21 cellular contexts compared by ENCODE assay signal in the genomic region with DNA sequence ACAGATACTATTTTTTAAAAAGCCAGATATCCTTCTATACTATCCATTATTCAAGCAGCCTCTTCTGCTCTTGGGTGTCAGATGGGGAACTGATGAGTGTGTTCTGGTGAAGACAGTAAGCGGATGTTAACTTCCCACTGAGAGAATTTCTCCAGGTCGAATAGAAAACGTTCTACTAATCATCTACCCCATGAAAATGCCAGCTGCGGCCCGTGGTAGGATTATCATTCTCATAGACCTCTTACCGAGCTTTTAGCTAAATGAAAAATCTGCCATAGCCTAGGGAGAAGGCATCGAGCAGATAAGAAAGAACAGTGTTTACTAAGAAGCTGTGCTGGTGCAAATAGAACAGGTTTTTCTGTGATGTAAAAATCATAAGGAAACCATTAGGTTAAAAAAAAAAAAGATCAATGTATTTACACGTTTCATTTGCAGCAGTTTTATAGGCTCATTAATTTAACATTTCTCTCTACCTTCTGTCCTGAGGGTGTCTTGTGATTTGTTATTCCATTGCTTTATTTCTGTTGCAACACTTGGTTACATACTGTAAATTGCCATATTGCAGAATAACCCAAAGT.
DNase-seq lines count a peak whose midpoint lies in the region; ATAC-seq and TF ChIP-seq lines count a peak whose summit lies in the region.
"Had no signal": no experiment of that assay in that cellular context is flagged by ENCODE, and none has a peak within 500 bp of the region (broad histone marks: within the 10 kb centered on the region; RNA-seq: fewer than 3 reads in every experiment).

No MANE protein-coding gene starts in this region.

- intact Hi-C loops in left lung (cut with DNase I), result no loop called here

- H3K9ac ChIP-seq in neural cell (ENCODE audit: low read length), result no peak overlapping the region
- H3K9ac ChIP-seq: BLaER1 had no signal

- no peak overlapping the region for H3K27ac ChIP-seq in GM23338 (ENCODE audit: low read depth)
- peak overlapping the region; percentile 37 for H3K27ac ChIP-seq in WERI-Rb-1
- H3K27ac ChIP-seq in neural cell (ENCODE audit: low read length), result no peak overlapping the region
- H3K27ac ChIP-seq in left lung, result no peak overlapping the region
- H3K27ac ChIP-seq: A549, BLaER1, HL-60, PC-9 had no signal

- H3K9me2 ChIP-seq in GM23338 (ENCODE audit: insufficient read depth), result no peaks in the 10 kb centered on the region
- no peaks in the 10 kb centered on the region for H3K9me2 ChIP-seq in neural cell (ENCODE audit: insufficient read depth, low read length)

- H3K9me3 Mint-ChIP-seq in GM23338, result no peaks in the 10 kb centered on the region
- H3K9me3 Mint-ChIP-seq in stimulated activated naive B cell treated with anti-CD40 and anti-IgM and Interleukin-4, amounts not matched to agents 10 μg/mL and 1 μg/mL and 100 μg/mL, for 72 hours, result no peaks in the 10 kb centered on the region
- H3K9me3 Mint-ChIP-seq: H9 had no signal

- H3K4me3 ChIP-seq in GM23338 (no peak overlapping the region), WERI-Rb-1 (ENCODE audit: low read depth, low read length) (peak overlapping the region; percentile 10; the same call in 1 of the 2 replicates), neural cell (ENCODE audit: low read length) (peak overlapping the region; percentile 32), left lung (no peak overlapping the region)
- H3K4me3 ChIP-seq: A549, BLaER1, PC-9 had no signal

- H3K27me3 Mint-ChIP-seq in GM23338 (ENCODE audit: insufficient read depth, low read depth, poor library complexity), result no peaks in the 10 kb centered on the region
- no peaks in the 10 kb centered on the region for H3K27me3 Mint-ChIP-seq in stimulated activated naive B cell treated with anti-CD40 and anti-IgM and Interleukin-4, amounts not matched to agents 10 μg/mL and 1 μg/mL and 100 μg/mL, for 72 hours
- H3K27me3 Mint-ChIP-seq: CD4-positive, alpha-beta memory T cell had no signal

- H3K4me1 ChIP-seq in GM23338 (ENCODE audit: insufficient read depth) (peaks cover 7% of the 10 kb centered on the region; the same call in 1 of the 2 replicates), left lung (no peaks in the 10 kb centered on the region)
- H3K4me1 ChIP-seq: A549, BLaER1 had no signal

- H3F3A ChIP-seq in GM23338 (replicated peaks; ENCODE audit: low read depth) (no peaks in the 10 kb centered on the region), neural cell (ENCODE audit: insufficient read depth, low read length, poor library complexity, severe bottlenecking) (no peaks in the 10 kb centered on the region)

- no peak for TF ChIP-seq RAD21 in neural cell (conservative IDR thresholded peaks at IDR 0.05)

- no peaks in the 10 kb centered on the region for H3K79me2 ChIP-seq in GM23338 (replicated peaks; ENCODE audit: insufficient read depth)
- no peaks in the 10 kb centered on the region for H3K79me2 ChIP-seq in neural cell (replicated peaks; ENCODE audit: insufficient read depth, low read length)

- no peaks in the 10 kb centered on the region for H3K27me3 ChIP-seq in GM23338 (ENCODE audit: insufficient read depth)
- no peaks in the 10 kb centered on the region for H3K27me3 ChIP-seq in WERI-Rb-1 (ENCODE audit: insufficient read depth, low read depth, severe bottlenecking)
- H3K27me3 ChIP-seq in neural cell (ENCODE audit: insufficient read depth, low read depth, low read length), result no peaks in the 10 kb centered on the region
- H3K27me3 ChIP-seq in left lung, result no peaks in the 10 kb centered on the region
- H3K27me3 ChIP-seq: BLaER1 had no signal

- no peak for TF ChIP-seq EP300 in neural cell (conservative IDR thresholded peaks at IDR 0.05; ENCODE audit: poor library complexity, severe bottlenecking)

- H3K36me3 Mint-ChIP-seq in GM23338 (ENCODE audit: low read depth), result no peaks in the 10 kb centered on the region
- H3K36me3 Mint-ChIP-seq in stimulated activated naive B cell treated with anti-CD40 and anti-IgM and Interleukin-4, amounts not matched to agents 10 μg/mL and 1 μg/mL and 100 μg/mL, for 72 hours, result no peaks in the 10 kb centered on the region
- H3K36me3 Mint-ChIP-seq: CD4-positive, alpha-beta memory T cell had no signal

- ATAC-seq in GM23338 (peak; percentile 34), left lung (no peak), GM18870 (IDR thresholded peaks at IDR 0.05; ENCODE audit: unreplicated experiment) (no peak), HG02981 (IDR thresholded peaks at IDR 0.05; ENCODE audit: unreplicated experiment) (no peak)
- no peak for ATAC-seq in stimulated activated naive B cell treated with anti-CD40 and anti-IgM and Interleukin-4, amounts not matched to agents 10 μg/mL and 1 μg/mL and 100 μg/mL, for 72 hours (replicated peaks)
- ATAC-seq: A549 had no signal

- peaks cover 20% of the 10 kb centered on the region; the same call in 2 of the 3 replicates for H3K4me1 Mint-ChIP-seq in GM23338
- no peaks in the 10 kb centered on the region for H3K4me1 Mint-ChIP-seq in stimulated activated naive B cell treated with anti-CD40 and anti-IgM and Interleukin-4, amounts not matched to agents 10 μg/mL and 1 μg/mL and 100 μg/mL, for 72 hours
- H3K4me1 Mint-ChIP-seq: CD4-positive, alpha-beta memory T cell had no signal

- H3K27ac Mint-ChIP-seq in GM23338, result no peak overlapping the region
- H3K27ac Mint-ChIP-seq in stimulated activated naive B cell treated with anti-CD40 and anti-IgM and Interleukin-4, amounts not matched to agents 10 μg/mL and 1 μg/mL and 100 μg/mL, for 72 hours, result no peak overlapping the region
- H3K27ac Mint-ChIP-seq: CD4-positive, alpha-beta memory T cell had no signal

- TF ChIP-seq CTCF in GM23338 (conservative IDR thresholded peaks at IDR 0.05; ENCODE audit: low read depth in 2 of 2) (no peak), WERI-Rb-1 (IDR thresholded peaks at IDR 0.05; ENCODE audit: low read depth, low read length) (no peak), neural cell (IDR thresholded peaks at IDR 0.05; ENCODE audit: poor library complexity, severe bottlenecking) (no peak), left lung (IDR thresholded peaks at IDR 0.05) (no peak)

- H2AFZ ChIP-seq in GM23338 (peak overlapping the region; percentile 86), neural cell (ENCODE audit: low read depth, low read length) (no peak overlapping the region)

- H3K36me3 ChIP-seq in GM23338 (ENCODE audit: insufficient read depth) (no peaks in the 10 kb centered on the region), WERI-Rb-1 (no peaks in the 10 kb centered on the region), neural cell (ENCODE audit: insufficient read depth, low read length) (no peaks in the 10 kb centered on the region), left lung (no peaks in the 10 kb centered on the region)
- H3K36me3 ChIP-seq: BLaER1 had no signal

- H3K9me3 ChIP-seq in WERI-Rb-1 (ENCODE audit: severe bottlenecking), result no peaks in the 10 kb centered on the region
- H3K9me3 ChIP-seq in neural cell (ENCODE audit: low read length), result no peaks in the 10 kb centered on the region
- H3K9me3 ChIP-seq in left lung, result no peaks in the 10 kb centered on the region
- H3K9me3 ChIP-seq: A549, BLaER1 had no signal

- DNase-seq in GM23338 (ENCODE audit: low spot score), result no peak
- DNase-seq in NCI-H524 treated with DMSO at 0.1 percent for 48 hours (lab: John Stamatoyannopoulos, UW), result peak; percentile 83
- peak; percentile 85 for DNase-seq in WERI-Rb-1
- no peak for DNase-seq in left lung
- DNase-seq in stimulated activated naive B cell treated with anti-CD40 and anti-IgM and Interleukin-4, amounts not matched to agents 10 μg/mL and 1 μg/mL and 100 μg/mL, for 72 hours, result no peak
- DNase-seq: Calu3; CD4-positive, alpha-beta memory T cell; H9; NCI-H1417 treated with DMSO at 0.1 percent for 48 hours; NCI-H2029; NCI-H2171; NCI-H446; NCI-H748 treated with DMSO at 0.1 percent for 48 hours; PC-9; SW 1271 had no signal

- H3K4me2 ChIP-seq in GM23338 (no peak overlapping the region), neural cell (ENCODE audit: low read length) (no peak overlapping the region)
- H3K4me2 ChIP-seq: A549, BLaER1, PC-9 had no signal

- H3K4me3 Mint-ChIP-seq in GM23338, result no peak overlapping the region
- no peak overlapping the region for H3K4me3 Mint-ChIP-seq in stimulated activated naive B cell treated with anti-CD40 and anti-IgM and Interleukin-4, amounts not matched to agents 10 μg/mL and 1 μg/mL and 100 μg/mL, for 72 hours
- H3K4me3 Mint-ChIP-seq: CD4-positive, alpha-beta memory T cell; H9 had no signal

- H4K20me1 ChIP-seq in GM23338 (replicated peaks; ENCODE audit: insufficient read depth), result no peaks in the 10 kb centered on the region
- H4K20me1 ChIP-seq in neural cell (ENCODE audit: insufficient read depth), result no peaks in the 10 kb centered on the region
- H4K20me1 ChIP-seq: BLaER1 had no signal

TF ChIP-seq in GM23338, 12 proteins besides CTCF, POLR2A, EP300 and RAD21 (continues in another document):
- no peak for TF ChIP-seq JUNB (IDR thresholded peaks at IDR 0.05; ENCODE audit: unreplicated experiment)

TF ChIP-seq in neural cell, 6 proteins besides CTCF, POLR2A, EP300 and RAD21:
- TF ChIP-seq POLR2AphosphoS5 (IDR thresholded peaks at IDR 0.05), result no peak
- TF ChIP-seq SMC3 (conservative IDR thresholded peaks at IDR 0.05; ENCODE audit: poor library complexity), result no peak
- TF ChIP-seq, protein P1, sequence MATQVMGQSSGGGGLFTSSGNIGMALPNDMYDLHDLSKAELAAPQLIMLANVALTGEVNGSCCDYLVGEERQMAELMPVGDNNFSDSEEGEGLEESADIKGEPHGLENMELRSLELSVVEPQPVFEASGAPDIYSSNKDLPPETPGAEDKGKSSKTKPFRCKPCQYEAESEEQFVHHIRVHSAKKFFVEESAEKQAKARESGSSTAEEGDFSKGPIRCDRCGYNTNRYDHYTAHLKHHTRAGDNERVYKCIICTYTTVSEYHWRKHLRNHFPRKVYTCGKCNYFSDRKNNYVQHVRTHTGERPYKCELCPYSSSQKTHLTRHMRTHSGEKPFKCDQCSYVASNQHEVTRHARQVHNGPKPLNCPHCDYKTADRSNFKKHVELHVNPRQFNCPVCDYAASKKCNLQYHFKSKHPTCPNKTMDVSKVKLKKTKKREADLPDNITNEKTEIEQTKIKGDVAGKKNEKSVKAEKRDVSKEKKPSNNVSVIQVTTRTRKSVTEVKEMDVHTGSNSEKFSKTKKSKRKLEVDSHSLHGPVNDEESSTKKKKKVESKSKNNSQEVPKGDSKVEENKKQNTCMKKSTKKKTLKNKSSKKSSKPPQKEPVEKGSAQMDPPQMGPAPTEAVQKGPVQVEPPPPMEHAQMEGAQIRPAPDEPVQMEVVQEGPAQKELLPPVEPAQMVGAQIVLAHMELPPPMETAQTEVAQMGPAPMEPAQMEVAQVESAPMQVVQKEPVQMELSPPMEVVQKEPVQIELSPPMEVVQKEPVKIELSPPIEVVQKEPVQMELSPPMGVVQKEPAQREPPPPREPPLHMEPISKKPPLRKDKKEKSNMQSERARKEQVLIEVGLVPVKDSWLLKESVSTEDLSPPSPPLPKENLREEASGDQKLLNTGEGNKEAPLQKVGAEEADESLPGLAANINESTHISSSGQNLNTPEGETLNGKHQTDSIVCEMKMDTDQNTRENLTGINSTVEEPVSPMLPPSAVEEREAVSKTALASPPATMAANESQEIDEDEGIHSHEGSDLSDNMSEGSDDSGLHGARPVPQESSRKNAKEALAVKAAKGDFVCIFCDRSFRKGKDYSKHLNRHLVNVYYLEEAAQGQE (IDR thresholded peaks at IDR 0.05; ENCODE audit: borderline replicate concordance), result no peak

Comparison
In these comparisons a context has a peak if more than half of its experiments do, and no peak if none do; other contexts are left out.
1. DNase-seq: peak in NCI-H524 treated with DMSO at 0.1 percent for 48 hours (single experiment) and WERI-Rb-1 (single experiment); none in GM23338 (single experiment), left lung (0 of 2) and stimulated activated naive B cell treated with anti-CD40 and anti-IgM and Interleukin-4, amounts not matched to agents 10 μg/mL and 1 μg/mL and 100 μg/mL, for 72 hours (single experiment).
2. H3K4me3 ChIP-seq: peak in WERI-Rb-1 (single experiment) and neural cell (single experiment); none in GM23338 (single experiment) and left lung (0 of 2).